ENCODE assay signal across 11 cellular contexts in genomic region chr2:177352441-177353070, GRCh38. TPM values are rescaled to one million over a fixed set of nuclear protein-coding genes. Genes with fewer than 3 reads are reported as not detected.
DNase-seq lines count a peak whose midpoint lies in the region; ATAC-seq and TF ChIP-seq lines count a peak whose summit lies in the region.
"Had no signal": no experiment of that assay in that cellular context is flagged by ENCODE, and none has a peak within 500 bp of the region (broad histone marks: within the 10 kb centered on the region; RNA-seq: fewer than 3 reads in every experiment).

No MANE protein-coding gene starts in this region.

- no peaks in the 10 kb centered on the region for H3K4me1 Mint-ChIP-seq in CD4-positive, alpha-beta T cell (ENCODE audit: low read depth)
- no peaks in the 10 kb centered on the region for H3K4me1 Mint-ChIP-seq in stimulated activated naive CD8-positive, alpha-beta T cell treated with anti-CD3 and anti-CD28 coated beads, Interleukin-15, amount 100 ng/mL, for 72 hours
- H3K4me1 Mint-ChIP-seq: activated CD8-positive, alpha-beta memory T cell treated with anti-CD3 and anti-CD28 coated beads, Interleukin-2, amount 10 ng/mL, durations not matched to agents 7 days and 5 days had no signal

- no peak for TF ChIP-seq EP300 in SK-N-SH (IDR thresholded peaks at IDR 0.05; ENCODE audit: borderline replicate concordance in 1 of 2, low read depth in 1 of 2, low read length in 1 of 2)

- H3K27ac ChIP-seq in CD4-positive, alpha-beta T cell (ENCODE audit: low read depth, low read length): no peak overlapping the region
- peak overlapping the region; percentile 8 to 29; a peak in 2 of 4 replicates for H3K27ac ChIP-seq in SK-N-SH (ENCODE audit: low read depth in 2 of 2, low read length in 1 of 2)
- H3K27ac ChIP-seq in parathyroid adenoma: peak overlapping the region; percentile 6
- H3K27ac ChIP-seq: C4-2B had no signal

- H3K27me3 ChIP-seq in CD4-positive, alpha-beta T cell (ENCODE audit: control insufficient read depth, insufficient read depth, low read length): no peaks in the 10 kb centered on the region
- H3K27me3 ChIP-seq in SK-N-SH (ENCODE audit: insufficient read depth): no peaks in the 10 kb centered on the region
- H3K27me3 ChIP-seq in parathyroid adenoma (ENCODE audit: control insufficient read depth, insufficient read depth, low read length): no peaks in the 10 kb centered on the region

- H3K36me3 ChIP-seq in SK-N-SH (replicated peaks in 1 of 2; ENCODE audit: control insufficient read depth in 1 of 2, insufficient read depth in 2 of 2, low read length in 1 of 2): peaks cover 0 to 6% of the 10 kb centered on the region in 2 experiments
- no peaks in the 10 kb centered on the region for H3K36me3 ChIP-seq in parathyroid adenoma (ENCODE audit: control insufficient read depth, insufficient read depth, low read length)

- intact Hi-C loops in CD4-positive, alpha-beta T cell (cut with DNase I, micrococcal nuclease): no loop called here

- WGBS in SK-N-SH (ENCODE audit: low lambda C conversion rate): 84% methylated on average over 3 of the region's 3 CpGs

- peaks cover 6% of the 10 kb centered on the region for H3F3A ChIP-seq in SK-N-SH (replicated peaks; ENCODE audit: insufficient read depth)

- DNase-seq in CD4-positive, alpha-beta T cell: no peak
- DNase-seq in SK-N-SH: no peak
- peak; percentile 61 for DNase-seq in fibroblast of pulmonary artery (ENCODE audit: low read depth)
- DNase-seq in NCI-H1092 (lab: John Stamatoyannopoulos, UW): no peak
- DNase-seq in stimulated activated naive CD8-positive, alpha-beta T cell treated with anti-CD3 and anti-CD28 coated beads, Interleukin-15, amount 100 ng/mL, for 72 hours: no peak
- DNase-seq: activated CD8-positive, alpha-beta memory T cell treated with anti-CD3 and anti-CD28 coated beads, Interleukin-2, amount 10 ng/mL, durations not matched to agents 7 days and 5 days; NCI-H226 had no signal

- H3K27me3 Mint-ChIP-seq in CD4-positive, alpha-beta T cell: no peaks in the 10 kb centered on the region
- H3K27me3 Mint-ChIP-seq in stimulated activated naive CD8-positive, alpha-beta T cell treated with anti-CD3 and anti-CD28 coated beads, Interleukin-15, amount 100 ng/mL, for 72 hours: no peaks in the 10 kb centered on the region
- H3K27me3 Mint-ChIP-seq: activated CD8-positive, alpha-beta memory T cell treated with anti-CD3 and anti-CD28 coated beads, Interleukin-2, amount 10 ng/mL, durations not matched to agents 7 days and 5 days had no signal

- TF ChIP-seq CTCF in CD4-positive, alpha-beta T cell (IDR thresholded peaks at IDR 0.05): no peak
- no peak for TF ChIP-seq CTCF in SK-N-SH (IDR thresholded peaks at IDR 0.05)
- no peak for TF ChIP-seq CTCF in fibroblast of pulmonary artery (IDR thresholded peaks at IDR 0.05; ENCODE audit: low read length, missing control alignments)
- no peak for TF ChIP-seq CTCF in parathyroid adenoma (IDR thresholded peaks at IDR 0.05)

- no peak overlapping the region for H3K9ac ChIP-seq in SK-N-SH
- no peak overlapping the region for H3K9ac ChIP-seq in parathyroid adenoma

- no peaks in the 10 kb centered on the region for H3K36me3 Mint-ChIP-seq in CD4-positive, alpha-beta T cell (ENCODE audit: low read depth)

- no peak overlapping the region for H3K4me3 Mint-ChIP-seq in CD4-positive, alpha-beta T cell
- no peak overlapping the region for H3K4me3 Mint-ChIP-seq in stimulated activated naive CD8-positive, alpha-beta T cell treated with anti-CD3 and anti-CD28 coated beads, Interleukin-15, amount 100 ng/mL, for 72 hours
- H3K4me3 Mint-ChIP-seq: activated CD8-positive, alpha-beta memory T cell treated with anti-CD3 and anti-CD28 coated beads, Interleukin-2, amount 10 ng/mL, durations not matched to agents 7 days and 5 days had no signal

- POLR2A ChIA-PET in CD4-positive, alpha-beta T cell (lab: Charles Lee): interaction anchor here (0.9 kb wide), 1 partner anchor 42 kb away, joined by 3 read pairs; no protein-coding TSS in a partner anchor
- POLR2A ChIA-PET in SK-N-SH (lab: Yijun Ruan, JAX): no interaction called here

- CTCF ChIA-PET in CD4-positive, alpha-beta T cell (lab: Charles Lee): no interaction called here
- CTCF ChIA-PET in SK-N-SH (lab: Yijun Ruan, JAX): interaction anchor here (0.8 kb wide), 2 partner anchors 14 to 19 kb away, joined by 3 read pairs; no protein-coding TSS in a partner anchor

- H2AFZ ChIP-seq in SK-N-SH (ENCODE audit: low read depth): no peak overlapping the region
- no peak overlapping the region for H2AFZ ChIP-seq in parathyroid adenoma

- H3K4me1 ChIP-seq in SK-N-SH (ENCODE audit: control insufficient read depth in 1 of 2, insufficient read depth in 2 of 2, low read depth in 1 of 2, low read length in 1 of 2) (no peaks in the 10 kb centered on the region; a peak in 1 of 4 replicates), parathyroid adenoma (peaks cover 8% of the 10 kb centered on the region)

- H3K27ac Mint-ChIP-seq in CD4-positive, alpha-beta T cell: peak overlapping the region; percentile 55
- H3K27ac Mint-ChIP-seq in stimulated activated naive CD8-positive, alpha-beta T cell treated with anti-CD3 and anti-CD28 coated beads, Interleukin-15, amount 100 ng/mL, for 72 hours: no peak overlapping the region
- H3K27ac Mint-ChIP-seq: activated CD8-positive, alpha-beta memory T cell treated with anti-CD3 and anti-CD28 coated beads, Interleukin-2, amount 10 ng/mL, durations not matched to agents 7 days and 5 days had no signal

- no peaks in the 10 kb centered on the region for H4K20me1 ChIP-seq in SK-N-SH (ENCODE audit: insufficient read depth)

- no peaks in the 10 kb centered on the region for H3K9me3 ChIP-seq in CD4-positive, alpha-beta T cell (ENCODE audit: control insufficient read depth, low read length)
- H3K9me3 ChIP-seq in SK-N-SH (no peaks in the 10 kb centered on the region), parathyroid adenoma (ENCODE audit: control insufficient read depth, low read length) (no peaks in the 10 kb centered on the region)

- H3K9me3 Mint-ChIP-seq in CD4-positive, alpha-beta T cell: no peaks in the 10 kb centered on the region
- H3K9me3 Mint-ChIP-seq in stimulated activated naive CD8-positive, alpha-beta T cell treated with anti-CD3 and anti-CD28 coated beads, Interleukin-15, amount 100 ng/mL, for 72 hours: no peaks in the 10 kb centered on the region

- H3K4me3 ChIP-seq in SK-N-SH (ENCODE audit: low read depth in 2 of 2, low read length in 1 of 2) (no peak overlapping the region), fibroblast of pulmonary artery (replicated peaks; ENCODE audit: low read depth, low read length) (no peak overlapping the region), parathyroid adenoma (ENCODE audit: low read depth, low read length) (no peak overlapping the region)

- H3K9me2 ChIP-seq in SK-N-SH: no peaks in the 10 kb centered on the region

- H3K79me2 ChIP-seq in SK-N-SH (ENCODE audit: insufficient read depth) (no peaks in the 10 kb centered on the region), parathyroid adenoma (no peaks in the 10 kb centered on the region)

- no peak for ATAC-seq in CD4-positive, alpha-beta T cell (ENCODE audit: poor library complexity)
- ATAC-seq in HG02852 (IDR thresholded peaks at IDR 0.05; ENCODE audit: unreplicated experiment) (no peak), GM21360 (IDR thresholded peaks at IDR 0.05; ENCODE audit: unreplicated experiment) (no peak)
- no peak for ATAC-seq in stimulated activated naive CD8-positive, alpha-beta T cell treated with anti-CD3 and anti-CD28 coated beads, Interleukin-15, amount 100 ng/mL, for 72 hours
- ATAC-seq: activated CD8-positive, alpha-beta memory T cell treated with anti-CD3 and anti-CD28 coated beads, Interleukin-2, amount 10 ng/mL, durations not matched to agents 7 days and 5 days had no signal

- H3K4me2 ChIP-seq in SK-N-SH (no peak overlapping the region), parathyroid adenoma (ENCODE audit: low read length) (no peak overlapping the region)

- no peak for TF ChIP-seq RAD21 in SK-N-SH (IDR thresholded peaks at IDR 0.05; ENCODE audit: low read length)

TF ChIP-seq in SK-N-SH, 30 proteins besides CTCF, POLR2A, EP300 and RAD21:
- TF ChIP-seq MEF2A (IDR thresholded peaks at IDR 0.05; ENCODE audit: borderline replicate concordance, low read depth) (no peak), MXI1 (IDR thresholded peaks at IDR 0.05; ENCODE audit: low read depth, low read length) (no peak), JUND (IDR thresholded peaks at IDR 0.05) (no peak), GATA2 (CRISPR knock-in tag; IDR thresholded peaks at IDR 0.05) (no peak), RXRA (IDR thresholded peaks at IDR 0.05; ENCODE audit: borderline replicate concordance, low read depth) (no peak)

RNA-seq across cellular contexts. Expression of gene AGPS, which starts 40.0 kb away (rescaled TPM):
- total RNA-seq in CD4-positive, alpha-beta T cell: 10 to 100 TPM; 21.5 to 23.9 TPM
- polyA plus RNA-seq in SK-N-SH (2012; rRNA removed): 9.8 and 10.9 TPM in 2 replicates
- 12.7 and 13.7 TPM in 2 replicates for polyA plus RNA-seq in SK-N-SH (2012; cell fraction: cytosol; rRNA removed)
- 8.9 and 14.8 TPM in 2 replicates for polyA plus RNA-seq in SK-N-SH (2012; cell fraction: nucleus; rRNA removed)
